In genomic region chr1:243254927-243255790, GRCh38 we compare ENCODE assay signal across 8 cellular contexts. TPM values are rescaled to one million over a fixed set of nuclear protein-coding genes. Genes with fewer than 3 reads are reported as not detected.
DNase-seq lines count a peak whose midpoint lies in the region; ATAC-seq and TF ChIP-seq lines count a peak whose summit lies in the region.

Gene CEP170 (minus strand): TSS chr1:243255281. CDS start chr1:243225280, 30,001 bp downstream.

- no peaks in the 10 kb centered on the region for H3K36me3 ChIP-seq in colonic mucosa

- H3K4me1 ChIP-seq in colonic mucosa, result peaks cover 6% of the 10 kb centered on the region

- TF ChIP-seq CTCF in colonic mucosa (IDR thresholded peaks at IDR 0.05), result no peak

- intact Hi-C loops in colonic mucosa (cut with DNase I), result no loop called here

- no peaks in the 10 kb centered on the region for H3K9me3 ChIP-seq in colonic mucosa

- TF ChIP-seq POLR2A in GM19099 (IDR thresholded peaks at IDR 0.05; ENCODE audit: extremely low read depth, insufficient read length, low read depth), result peak; percentile 49

- DNase-seq in AML-193 (lab: John Stamatoyannopoulos, UW) (peak; percentile 59 to 69), NCI-H510A (lab: John Stamatoyannopoulos, UW) (peak; percentile 80), colonic mucosa (peak; percentile 90), left kidney (ENCODE audit: low read depth, low spot score) (peak; percentile 100)
- DNase-seq in activated CD4-positive, alpha-beta T cell treated with anti-CD3 and anti-CD28 coated beads for 48 hours, result peak; percentile 93
- peak; percentile 88 to 91 for DNase-seq in stimulated activated CD4-positive, alpha-beta T cell treated with anti-CD3 and anti-CD28 coated beads, Interleukin-2, amount 100 ng/mL, for 24 hours

- peak; percentile 56 for ATAC-seq in HG03432 (IDR thresholded peaks at IDR 0.05; ENCODE audit: unreplicated experiment)

- H3K4me3 ChIP-seq in colonic mucosa, result peak within 1 kb of the TSS; percentile 82

- H3K27me3 ChIP-seq in colonic mucosa, result no peaks in the 10 kb centered on the region

- H3K9ac ChIP-seq in colonic mucosa (ENCODE audit: low read depth in 2 of 2, low read length in 2 of 2), result peak within 1 kb of the TSS; percentile 81 to 98

- H3K27ac ChIP-seq in colonic mucosa, result peak within 1 kb of the TSS; percentile 95

RNA-seq across cellular contexts. Expression of gene CEP170, which starts in this region (rescaled TPM):
- total RNA-seq in colonic mucosa, result 10 to 100 TPM; 11.6 to 17.5 TPM

Comparison
In these comparisons a context has a peak if more than half of its experiments do, and no peak if none do; other contexts are left out.
1. Peak in every context shown above with its lines: DNase-seq, ATAC-seq, H3K4me3 ChIP-seq and H3K27ac ChIP-seq.